In the genomic region with DNA sequence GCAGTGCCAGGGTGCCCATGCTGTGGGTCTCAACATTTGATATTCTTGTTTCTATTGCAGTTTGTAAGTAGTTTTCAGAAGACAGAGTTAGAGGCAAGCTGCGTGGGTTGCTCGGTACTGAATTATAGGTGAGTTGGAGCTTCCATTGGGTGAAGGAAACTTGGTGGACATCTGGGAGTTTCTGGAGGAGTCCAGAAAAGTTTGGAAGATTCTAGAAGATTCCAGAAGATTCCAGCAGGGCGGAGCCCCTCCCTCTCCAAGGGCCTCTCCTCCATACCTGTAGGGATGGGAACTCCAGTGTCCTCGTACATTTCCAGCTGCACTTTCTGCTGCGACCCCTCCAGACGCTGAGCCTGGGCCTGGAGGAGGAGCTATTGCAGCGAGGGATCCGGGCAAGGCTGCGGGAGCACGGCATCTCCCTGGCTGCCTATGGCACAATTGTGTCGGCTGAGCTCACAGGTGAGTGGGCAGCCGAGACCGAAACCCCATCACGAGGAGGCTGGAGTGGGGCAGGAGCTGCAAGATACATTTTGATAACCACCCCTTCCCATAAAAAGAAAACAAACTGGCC, we compare ENCODE assay signal across 2 cellular contexts.
TF ChIP-seq lines count a peak whose summit lies in the region.

No MANE protein-coding gene starts in this region.

TF ChIP-seq in liver, 16 proteins besides CTCF, POLR2A, EP300 and RAD21:
- TF ChIP-seq YY1 (IDR thresholded peaks at IDR 0.05) (peak; percentile 52), TAF1 (conservative IDR thresholded peaks at IDR 0.05) (no peak)

TF ChIP-seq in GM12878, 131 proteins besides CTCF, POLR2A, EP300 and RAD21:
- TF ChIP-seq HCFC1 (IDR thresholded peaks at IDR 0.05; ENCODE audit: low read length) = no peak
- TF ChIP-seq HSF1 (IDR thresholded peaks at IDR 0.05; ENCODE audit: low read depth, low read length) = peak; percentile 96
